ENCODE assay signal across 11 cellular contexts in genomic region chr19:18477042-18477760, GRCh38. TPM values are rescaled to one million over a fixed set of nuclear protein-coding genes. Genes with fewer than 3 reads are reported as not detected.
DNase-seq lines count a peak whose midpoint lies in the region; ATAC-seq and TF ChIP-seq lines count a peak whose summit lies in the region.
"Had no signal": no experiment of that assay in that cellular context is flagged by ENCODE, and none has a peak within 500 bp of the region (broad histone marks: within the 10 kb centered on the region; RNA-seq: fewer than 3 reads in every experiment).

No MANE protein-coding gene starts in this region.

- 0 out of 2 replicates have a peak, but pooled peaks have one; percentile 4 for TF ChIP-seq CTCF in 22Rv1 (IDR thresholded peaks at IDR 0.05)
- TF ChIP-seq CTCF in GM23338 (conservative IDR thresholded peaks at IDR 0.05; ENCODE audit: low read depth in 2 of 2) = peak; percentile 34 to 49

- H3K9ac ChIP-seq in mesenchymal stem cell (ENCODE audit: low read length) = peak overlapping the region; percentile 68

- intact Hi-C loops in activated T-helper 1 cell treated with anti-CD3 and anti-CD28 coated beads, Interleukin-12 subunit alpha, Interleukin-12 subunit beta, Interleukin-2, Interleukin-4 antibody, amounts not matched to agents 30 ng/mL and 10 ng/mL and 1 ng/mL, durations not matched to agents 14 hours and 24 hours and 36 hours (cut with micrococcal nuclease) = loop anchor here (5.0 kb wide), 1 partner anchor 110 kb away; the partner anchor contains the start of gene REX1BD

- H3F3A ChIP-seq in GM23338 (replicated peaks; ENCODE audit: low read depth) = peaks cover 10% of the 10 kb centered on the region; the same call in 1 of the 2 replicates

- H3K9me2 ChIP-seq in GM23338 (ENCODE audit: insufficient read depth) = no peaks in the 10 kb centered on the region

- H3K4me3 ChIP-seq in GM23338 (no peak overlapping the region), mesenchymal stem cell (ENCODE audit: insufficient read depth in 1 of 2, low read depth in 1 of 2, low read length in 2 of 2) (peak overlapping the region in 1 of 2 experiments; percentile 54)

- H3K9me3 Mint-ChIP-seq in GM23338 = no peaks in the 10 kb centered on the region
- no peaks in the 10 kb centered on the region for H3K9me3 Mint-ChIP-seq in activated T-helper 1 cell treated with anti-CD3 and anti-CD28 coated beads, Interleukin-12 subunit alpha, Interleukin-12 subunit beta, Interleukin-2, Interleukin-4 antibody, amounts not matched to agents 30 ng/mL and 10 ng/mL and 1 ng/mL, durations not matched to agents 14 hours and 24 hours and 36 hours

- H3K27me3 ChIP-seq in GM23338 (ENCODE audit: insufficient read depth) (no peaks in the 10 kb centered on the region), mesenchymal stem cell (ENCODE audit: control insufficient read depth in 1 of 2, insufficient read depth in 1 of 2, low read length in 2 of 2) (no peaks in the 10 kb centered on the region)

- H3K79me1 ChIP-seq in mesenchymal stem cell (replicated peaks; ENCODE audit: low read length, poor library complexity, severe bottlenecking) = peaks cover 37% of the 10 kb centered on the region

- no peak overlapping the region for H2BK120ac ChIP-seq in mesenchymal stem cell (ENCODE audit: low read depth, low read length)

- H2BK12ac ChIP-seq in mesenchymal stem cell (ENCODE audit: low read length in 2 of 2) = peak overlapping the region; percentile 13 to 18

- no peak overlapping the region for H3K4me2 ChIP-seq in GM23338
- no peak overlapping the region for H3K4me2 ChIP-seq in mesenchymal stem cell (ENCODE audit: low read length, poor library complexity, severe bottlenecking)

- peak overlapping the region; percentile 20 for H2BK15ac ChIP-seq in mesenchymal stem cell (ENCODE audit: low read depth, poor library complexity, severe bottlenecking)

- H3K9me3 ChIP-seq in mesenchymal stem cell (ENCODE audit: control insufficient read depth, low read length) = no peaks in the 10 kb centered on the region

- no peak overlapping the region for H3K23ac ChIP-seq in mesenchymal stem cell (ENCODE audit: low read length in 2 of 2)

- no peak overlapping the region for H3K4me3 Mint-ChIP-seq in GM23338
- H3K4me3 Mint-ChIP-seq in activated T-helper 1 cell treated with anti-CD3 and anti-CD28 coated beads, Interleukin-12 subunit alpha, Interleukin-12 subunit beta, Interleukin-2, Interleukin-4 antibody, amounts not matched to agents 30 ng/mL and 10 ng/mL and 1 ng/mL, durations not matched to agents 14 hours and 24 hours and 36 hours = no peak overlapping the region

- no peak overlapping the region for H3K14ac ChIP-seq in mesenchymal stem cell (ENCODE audit: low read length in 2 of 2)

- H3K27me3 Mint-ChIP-seq in GM23338 (ENCODE audit: insufficient read depth, low read depth, poor library complexity) = peaks cover 20% of the 10 kb centered on the region
- H3K27me3 Mint-ChIP-seq in activated T-helper 1 cell treated with anti-CD3 and anti-CD28 coated beads, Interleukin-12 subunit alpha, Interleukin-12 subunit beta, Interleukin-2, Interleukin-4 antibody, amounts not matched to agents 30 ng/mL and 10 ng/mL and 1 ng/mL, durations not matched to agents 14 hours and 24 hours and 36 hours (ENCODE audit: insufficient read depth) = peaks cover 1% of the 10 kb centered on the region

- peak; percentile 21; the same call in 2 of the 3 replicates for ATAC-seq in GM23338

- H2AFZ ChIP-seq in GM23338 (no peak overlapping the region), mesenchymal stem cell (ENCODE audit: low read depth, low read length) (no peak overlapping the region)

- H4K8ac ChIP-seq in mesenchymal stem cell (ENCODE audit: low read length) = no peak overlapping the region

- H3K4ac ChIP-seq in mesenchymal stem cell (ENCODE audit: low read depth in 1 of 2, low read length in 2 of 2) = peak overlapping the region in 1 of 2 experiments; percentile 9

- H3K36me3 Mint-ChIP-seq in GM23338 (ENCODE audit: low read depth) = no peaks in the 10 kb centered on the region; the same call in 2 of the 3 replicates
- H3K36me3 Mint-ChIP-seq in activated T-helper 1 cell treated with anti-CD3 and anti-CD28 coated beads, Interleukin-12 subunit alpha, Interleukin-12 subunit beta, Interleukin-2, Interleukin-4 antibody, amounts not matched to agents 30 ng/mL and 10 ng/mL and 1 ng/mL, durations not matched to agents 14 hours and 24 hours and 36 hours (ENCODE audit: low read depth) = peaks cover 8% of the 10 kb centered on the region

- peak overlapping the region; percentile 14 to 31 for H3K18ac ChIP-seq in mesenchymal stem cell (ENCODE audit: low read depth in 1 of 2, low read length in 2 of 2)

- no peak overlapping the region for H3K27ac ChIP-seq in 22Rv1
- H3K27ac ChIP-seq in GM23338 (ENCODE audit: low read depth) = 0 out of 2 replicates have a peak overlapping the region, but pooled peaks have one; percentile 45
- H3K27ac ChIP-seq in mesenchymal stem cell (ENCODE audit: low read length, poor library complexity, severe bottlenecking) = no peak overlapping the region

- no peak overlapping the region for H2BK5ac ChIP-seq in mesenchymal stem cell (ENCODE audit: low read depth, low read length, poor library complexity, severe bottlenecking)

- no peak overlapping the region for H2AK5ac ChIP-seq in mesenchymal stem cell (ENCODE audit: low read length, severe bottlenecking)

- 89% methylated on average over 24 of the region's 24 CpGs for WGBS in mesenchymal stem cell

- H3K27ac Mint-ChIP-seq in GM23338 = 0 out of 2 replicates have a peak overlapping the region, but pooled peaks have one; percentile 33
- peak overlapping the region; percentile 92 for H3K27ac Mint-ChIP-seq in activated T-helper 1 cell treated with anti-CD3 and anti-CD28 coated beads, Interleukin-12 subunit alpha, Interleukin-12 subunit beta, Interleukin-2, Interleukin-4 antibody, amounts not matched to agents 30 ng/mL and 10 ng/mL and 1 ng/mL, durations not matched to agents 14 hours and 24 hours and 36 hours

- H3K79me2 ChIP-seq in GM23338 (replicated peaks; ENCODE audit: insufficient read depth) = peaks cover 29% of the 10 kb centered on the region

- DNase-seq in GM23338 (ENCODE audit: low spot score) (peak; percentile 61), mesenchymal stem cell (no peak), DMS153 (lab: John Stamatoyannopoulos, UW) (no peak), RPMI8226 (no peak), occipital lobe (lab: John Stamatoyannopoulos, UW) (no peak)
- no peak for DNase-seq in activated T-helper 1 cell treated with anti-CD3 and anti-CD28 coated beads, Interleukin-12 subunit alpha, Interleukin-12 subunit beta, Interleukin-2, Interleukin-4 antibody, amounts not matched to agents 30 ng/mL and 10 ng/mL and 1 ng/mL, durations not matched to agents 14 hours and 24 hours and 36 hours (ENCODE audit: low spot score)
- no peak for DNase-seq in stimulated activated CD4-positive, alpha-beta T cell treated with anti-CD3 and anti-CD28 coated beads, Interleukin-2, amount 100 ng/mL, for 24 hours
- DNase-seq: DND-41; NCI-H1048; stimulated activated CD4-positive, alpha-beta T cell treated with anti-CD3 and anti-CD28 coated beads, Interleukin-4, amount 100 ng/mL, for 24 hours had no signal

- H3K4me1 Mint-ChIP-seq in GM23338 = peaks cover 25% of the 10 kb centered on the region
- peaks cover 59% of the 10 kb centered on the region for H3K4me1 Mint-ChIP-seq in activated T-helper 1 cell treated with anti-CD3 and anti-CD28 coated beads, Interleukin-12 subunit alpha, Interleukin-12 subunit beta, Interleukin-2, Interleukin-4 antibody, amounts not matched to agents 30 ng/mL and 10 ng/mL and 1 ng/mL, durations not matched to agents 14 hours and 24 hours and 36 hours (ENCODE audit: low read depth)

- H3K4me1 ChIP-seq in GM23338 (ENCODE audit: insufficient read depth) = no peaks in the 10 kb centered on the region
- H3K4me1 ChIP-seq in mesenchymal stem cell (ENCODE audit: control insufficient read depth, insufficient read depth, low read depth, low read length) = peaks cover 52% of the 10 kb centered on the region

- H3K36me3 ChIP-seq in GM23338 (ENCODE audit: insufficient read depth) = no peaks in the 10 kb centered on the region
- H3K36me3 ChIP-seq in mesenchymal stem cell (ENCODE audit: control insufficient read depth in 1 of 2, insufficient read depth in 2 of 2, low read depth in 1 of 2, low read length in 2 of 2) = peaks cover 7 to 23% of the 10 kb centered on the region in 2 experiments

- no peaks in the 10 kb centered on the region; the same call in 1 of the 2 replicates for H4K20me1 ChIP-seq in GM23338 (replicated peaks; ENCODE audit: insufficient read depth)

- H4K91ac ChIP-seq in mesenchymal stem cell (ENCODE audit: low read length) = no peak overlapping the region

TF ChIP-seq in GM23338, 12 proteins besides CTCF, POLR2A, EP300 and RAD21 (continues in another document):
- TF ChIP-seq JUNB (IDR thresholded peaks at IDR 0.05; ENCODE audit: unreplicated experiment) (no peak), EZH2 (IDR thresholded peaks at IDR 0.05; ENCODE audit: low read depth, unreplicated experiment) (no peak), ZNF114 (CRISPR knock-in tag; IDR thresholded peaks at IDR 0.05) (no peak)

RNA-seq across cellular contexts. Expression of gene ISYNA1, which starts 39.3 kb away (rescaled TPM):
- 199 and 208 TPM in 2 replicates for total RNA-seq in GM23338 (2014; rRNA removed; shearing (Covaris generic))
- 191 and 217 TPM in 2 replicates for polyA plus RNA-seq in GM23338 (2016; fragmentation: Nextera tagmentation; extraction: Ambion mirVana)
- total RNA-seq in activated T-helper 1 cell treated with anti-CD3 and anti-CD28 coated beads, Interleukin-12 subunit alpha, Interleukin-12 subunit beta, Interleukin-2, Interleukin-4 antibody, amounts not matched to agents 30 ng/mL and 10 ng/mL and 1 ng/mL, durations not matched to agents 14 hours and 24 hours and 36 hours = 9.0 and 10.7 TPM in 2 replicates
- 83.2 TPM for polyA plus RNA-seq in mesenchymal stem cell (2013, experiment 1 of 2)
- 85.1 TPM for polyA plus RNA-seq in mesenchymal stem cell (2013, experiment 2 of 2)
- 95.1 TPM for total RNA-seq in occipital lobe

RNA-seq across cellular contexts. Expression of gene ELL, which starts 44.7 kb away (rescaled TPM):
- total RNA-seq in GM23338 (2014; rRNA removed; shearing (Covaris generic)) = 16.2 and 20.1 TPM in 2 replicates
- polyA plus RNA-seq in GM23338 (2016; fragmentation: Nextera tagmentation; extraction: Ambion mirVana) = 9.1 and 11.3 TPM in 2 replicates
- total RNA-seq in activated T-helper 1 cell treated with anti-CD3 and anti-CD28 coated beads, Interleukin-12 subunit alpha, Interleukin-12 subunit beta, Interleukin-2, Interleukin-4 antibody, amounts not matched to agents 30 ng/mL and 10 ng/mL and 1 ng/mL, durations not matched to agents 14 hours and 24 hours and 36 hours = 23.6 and 24.1 TPM in 2 replicates
- 9.8 TPM for polyA plus RNA-seq in mesenchymal stem cell (2013, experiment 1 of 2)
- 9.8 TPM for polyA plus RNA-seq in mesenchymal stem cell (2013, experiment 2 of 2)
- 6.6 TPM for total RNA-seq in occipital lobe

RNA-seq across cellular contexts. Expression of gene SSBP4, which starts 58.0 kb away (rescaled TPM):
- 42.8 and 44.4 TPM in 2 replicates for total RNA-seq in GM23338 (2014; rRNA removed; shearing (Covaris generic))
- 47.9 and 52.0 TPM in 2 replicates for polyA plus RNA-seq in GM23338 (2016; fragmentation: Nextera tagmentation; extraction: Ambion mirVana)
- total RNA-seq in activated T-helper 1 cell treated with anti-CD3 and anti-CD28 coated beads, Interleukin-12 subunit alpha, Interleukin-12 subunit beta, Interleukin-2, Interleukin-4 antibody, amounts not matched to agents 30 ng/mL and 10 ng/mL and 1 ng/mL, durations not matched to agents 14 hours and 24 hours and 36 hours = 135 and 141 TPM in 2 replicates
- polyA plus RNA-seq in mesenchymal stem cell (2013, experiment 1 of 2) = 88.5 TPM
- 97.4 TPM for polyA plus RNA-seq in mesenchymal stem cell (2013, experiment 2 of 2)
- 75.6 TPM for total RNA-seq in occipital lobe
